ENCODE assay signal across 19 cellular contexts in the genomic region with DNA sequence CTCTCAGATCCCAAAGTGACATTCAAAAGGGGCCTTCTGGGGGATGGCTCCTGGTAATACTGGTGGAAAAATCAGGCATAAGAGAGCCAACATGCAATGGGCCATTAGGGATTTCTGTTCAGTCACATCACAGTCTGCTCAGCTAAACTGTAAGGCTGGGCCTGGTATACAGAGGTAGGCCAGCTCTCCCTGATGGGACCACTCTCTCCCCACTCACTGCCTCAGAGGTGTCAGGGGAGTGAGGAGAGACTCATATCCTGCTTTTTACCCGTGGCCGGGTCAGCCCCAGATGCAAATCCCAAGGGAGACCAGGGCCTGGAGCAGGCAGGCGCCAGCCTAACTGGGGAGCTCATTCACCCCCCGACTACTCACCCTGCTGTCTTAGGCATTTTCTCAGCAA. TPM values are rescaled to one million over a fixed set of nuclear protein-coding genes. Genes with fewer than 3 reads are reported as not detected.
DNase-seq lines count a peak whose midpoint lies in the region; ATAC-seq and TF ChIP-seq lines count a peak whose summit lies in the region.
"Had no signal": no experiment of that assay in that cellular context is flagged by ENCODE, and none has a peak within 500 bp of the region (broad histone marks: within the 10 kb centered on the region; RNA-seq: fewer than 3 reads in every experiment).

No MANE protein-coding gene starts in this region.

- H3K9me3 ChIP-seq in right atrium auricular region (no peaks in the 10 kb centered on the region), ascending aorta (no peaks in the 10 kb centered on the region), mucosa of rectum (ENCODE audit: control insufficient read depth in 2 of 2, low read length in 2 of 2) (no peaks in the 10 kb centered on the region), aorta (ENCODE audit: control insufficient read depth, low read length) (no peaks in the 10 kb centered on the region)
- H3K9me3 ChIP-seq: BLaER1, HAP-1, SJCRH30 had no signal

- 3 to 46% methylated on average over 4 of the region's 4 CpGs for WGBS in aorta, 2 donors

- no peak overlapping the region for H3K4me3 ChIP-seq in right atrium auricular region
- H3K4me3 ChIP-seq in ascending aorta, result no peak overlapping the region
- H3K4me3 ChIP-seq in mucosa of rectum (ENCODE audit: low read length in 2 of 2), result no peak overlapping the region
- no peak overlapping the region for H3K4me3 ChIP-seq in aorta (ENCODE audit: low read length in 2 of 2)
- H3K4me3 ChIP-seq: BLaER1, HAP-1, K562, SJCRH30 had no signal

- intact Hi-C loops in left cardiac atrium (cut with DNase I) (no loop called here), ascending aorta (cut with DNase I) (loop anchor here (5.0 kb wide), 1 partner anchor 48 kb away; a partner anchor contains a TSS), aorta (cut with DNase I) (no loop called here)

- no peak overlapping the region for H3K9ac ChIP-seq in mucosa of rectum (ENCODE audit: low read depth in 1 of 2, low read length in 2 of 2)
- H3K9ac ChIP-seq: BLaER1 had no signal

- H3K36me3 ChIP-seq in right atrium auricular region, result no peaks in the 10 kb centered on the region
- no peaks in the 10 kb centered on the region for H3K36me3 ChIP-seq in ascending aorta
- H3K36me3 ChIP-seq in mucosa of rectum (ENCODE audit: control insufficient read depth in 2 of 2, insufficient read depth in 2 of 2, low read length in 2 of 2), result no peaks in the 10 kb centered on the region
- no peaks in the 10 kb centered on the region for H3K36me3 ChIP-seq in aorta (ENCODE audit: control insufficient read depth in 1 of 2, insufficient read depth in 2 of 2, low read length in 1 of 2)
- H3K36me3 ChIP-seq: BLaER1, HAP-1, SJCRH30 had no signal

- H3K27me3 ChIP-seq in right atrium auricular region (no peaks in the 10 kb centered on the region), ascending aorta (no peaks in the 10 kb centered on the region), mucosa of rectum (ENCODE audit: control insufficient read depth in 2 of 2, insufficient read depth in 2 of 2, low read length in 2 of 2) (no peaks in the 10 kb centered on the region), aorta (ENCODE audit: control insufficient read depth in 1 of 2, insufficient read depth in 2 of 2, low read length in 1 of 2) (no peaks in the 10 kb centered on the region), foreskin keratinocyte (no peaks in the 10 kb centered on the region)
- H3K27me3 ChIP-seq: BLaER1, SJCRH30 had no signal

- TF ChIP-seq CTCF in right atrium auricular region (IDR thresholded peaks at IDR 0.05) (no peak), ascending aorta (IDR thresholded peaks at IDR 0.05) (no peak), foreskin keratinocyte (conservative IDR thresholded peaks at IDR 0.05) (no peak)

- H3K27ac ChIP-seq in right atrium auricular region (no peak overlapping the region), ascending aorta (peak overlapping the region; percentile 21 to 53), mucosa of rectum (ENCODE audit: low read depth in 2 of 2, low read length in 2 of 2) (peak overlapping the region; percentile 11 to 31), aorta (ENCODE audit: low read depth in 1 of 2, low read length in 2 of 2) (no peak overlapping the region), foreskin keratinocyte (no peak overlapping the region)
- H3K27ac ChIP-seq: BLaER1, SJCRH30 had no signal

- ATAC-seq in left cardiac atrium (peak; percentile 11 to 65), aorta (ENCODE audit: low FRiP score) (peak; percentile 28), GM18502 (IDR thresholded peaks at IDR 0.05; ENCODE audit: poor library complexity, unreplicated experiment) (no peak), foreskin keratinocyte (no peak)
- ATAC-seq: K562 had no signal

- DNase-seq in left cardiac atrium, result no peak
- DNase-seq in right atrium auricular region (ENCODE audit: low spot score), result no peak
- no peak for DNase-seq in ascending aorta (ENCODE audit: low spot score in 2 of 2)
- DNase-seq in aorta, result no peak
- no peak for DNase-seq in foreskin keratinocyte
- no peak for DNase-seq in GF-D8 (lab: John Stamatoyannopoulos, UW)
- DNase-seq: MV-4-11, NCI-H1105 treated with DMSO at 0.1 percent for 48 hours, NCI-H146, NCI-H2029, NCI-H446, NCI-H524 treated with DMSO at 0.1 percent for 48 hours, NCI-H774, SJCRH30 had no signal

- H3K4me1 ChIP-seq in right atrium auricular region (peaks cover 0 to 9% of the 10 kb centered on the region in 2 donors), ascending aorta (peaks cover 0 to 13% of the 10 kb centered on the region in 2 donors), mucosa of rectum (ENCODE audit: control insufficient read depth in 2 of 2, insufficient read depth in 2 of 2, low read length in 2 of 2) (peaks cover 13 to 45% of the 10 kb centered on the region in 2 donors), aorta (ENCODE audit: control insufficient read depth in 1 of 2, insufficient read depth in 2 of 2, low read length in 2 of 2) (no peaks in the 10 kb centered on the region), foreskin keratinocyte (no peaks in the 10 kb centered on the region)
- H3K4me1 ChIP-seq: BLaER1 had no signal

RNA-seq across cellular contexts. Expression of a gene that starts 48.1 kb away (rescaled TPM):
- total RNA-seq in left cardiac atrium (1,000 to 10,000 TPM; 8,049 to 9,104 TPM), right atrium auricular region (1,000 to 10,000 TPM; 5,368 to 7,988 TPM), ascending aorta (813 TPM), aorta (1,000 to 10,000 TPM in 1 of 2 donors, 100 to 1,000 TPM in 1; 861 to 1,497 TPM), foreskin keratinocyte (152 and 167 TPM in 2 replicates)
- polyA plus RNA-seq in aorta (1,000 to 10,000 TPM; 1,109 to 1,230 TPM), foreskin keratinocyte (116 and 124 TPM in 2 replicates)

Comparison
In these comparisons a context has a peak if more than half of its experiments do, and no peak if none do; other contexts are left out.
1. ATAC-seq: peak in left cardiac atrium (2 of 2) and aorta (single experiment); none in GM18502 (single experiment) and foreskin keratinocyte (single experiment).
2. H3K27ac ChIP-seq: peak in ascending aorta (2 of 2) and mucosa of rectum (2 of 2); none in right atrium auricular region (0 of 2), aorta (0 of 2) and foreskin keratinocyte (single experiment).